In genomic region chr6:87391334-87391733, GRCh38 we compare ENCODE assay signal across 1 cellular context.
TF ChIP-seq lines count a peak whose summit lies in the region.

No MANE protein-coding gene starts in this region.

TF ChIP-seq in WTC11, 78 proteins besides CTCF, POLR2A, EP300 and RAD21 (continued from another document):
- TF ChIP-seq ZSCAN18 (CRISPR knock-in tag; IDR thresholded peaks at IDR 0.05) = no peak
- TF ChIP-seq SMAD3 (CRISPR knock-in tag; IDR thresholded peaks at IDR 0.05; ENCODE audit: borderline replicate concordance) = no peak
- no peak for TF ChIP-seq GABPB1 (CRISPR knock-in tag; IDR thresholded peaks at IDR 0.05)
- TF ChIP-seq ATF3 (CRISPR knock-in tag; conservative IDR thresholded peaks at IDR 0.05) = no peak
TF ChIP-seq in WTC11: peak in this region for 0.
